In genomic region chr1:183191833-183192232, GRCh38 we compare ENCODE assay signal across 16 cellular contexts. TPM values are rescaled to one million over a fixed set of nuclear protein-coding genes. Genes with fewer than 3 reads are reported as not detected.
DNase-seq lines count a peak whose midpoint lies in the region; ATAC-seq and TF ChIP-seq lines count a peak whose summit lies in the region.
"Had no signal": no experiment of that assay in that cellular context is flagged by ENCODE, and none has a peak within 500 bp of the region (broad histone marks: within the 10 kb centered on the region; RNA-seq: fewer than 3 reads in every experiment).

No MANE protein-coding gene starts in this region.

- ATAC-seq in RWPE2 (ENCODE audit: low read depth), result peak; percentile 53
- ATAC-seq: left lung had no signal

- H4K20me1 ChIP-seq in fibroblast of lung (ENCODE audit: control insufficient read depth, extremely low read depth, insufficient read depth, low read length), result no peaks in the 10 kb centered on the region
- no peaks in the 10 kb centered on the region for H4K20me1 ChIP-seq in H9 (ENCODE audit: control insufficient read depth, insufficient read depth, insufficient read length)

- no peaks in the 10 kb centered on the region for H3K79me2 ChIP-seq in fibroblast of lung (ENCODE audit: control insufficient read depth, insufficient read depth, low read length)
- H3K79me2 ChIP-seq in H9 (ENCODE audit: insufficient read depth, low read length), result no peaks in the 10 kb centered on the region

- no peak overlapping the region for H3K23ac ChIP-seq in H9 (ENCODE audit: insufficient read length, low read depth, low read length)

- H3K9me3 ChIP-seq in RWPE2 (ENCODE audit: severe bottlenecking), result no peaks in the 10 kb centered on the region
- H3K9me3 ChIP-seq in fibroblast of lung (ENCODE audit: control insufficient read depth, insufficient read depth, low read depth, low read length), result no peaks in the 10 kb centered on the region
- H3K9me3 ChIP-seq in skeletal muscle satellite cell (replicated peaks; ENCODE audit: low read length), result no peaks in the 10 kb centered on the region
- no peaks in the 10 kb centered on the region for H3K9me3 ChIP-seq in H9 (ENCODE audit: control insufficient read depth, low read depth, low read length)
- H3K9me3 ChIP-seq: left lung, spleen, tibial artery had no signal

- H3K4me3 ChIP-seq in RWPE2 (ENCODE audit: severe bottlenecking) (no peak overlapping the region), fibroblast of lung (replicated peaks in 1 of 4; ENCODE audit: control extremely low read depth in 1 of 4, insufficient read depth in 1 of 4, low read depth in 3 of 4, low read length in 4 of 4) (no peak overlapping the region), skeletal muscle satellite cell (ENCODE audit: low read length) (no peak overlapping the region)
- H3K4me3 ChIP-seq: left lung, neural progenitor cell, spleen, tibial artery had no signal

- TF ChIP-seq CTCF in RWPE2 (IDR thresholded peaks at IDR 0.05; ENCODE audit: poor library complexity, severe bottlenecking) (no peak), fibroblast of lung (conservative IDR thresholded peaks at IDR 0.05 in 1 of 2, IDR thresholded peaks at IDR 0.05 in 1 of 2; ENCODE audit: low read depth in 1 of 2, low read length in 2 of 2) (no peak), H9 (conservative IDR thresholded peaks at IDR 0.05) (no peak)

- no peak overlapping the region for H2AK5ac ChIP-seq in H9 (ENCODE audit: insufficient read length, low read length)

- H3K27ac Mint-ChIP-seq in H9, result no peak overlapping the region
- H3K27ac Mint-ChIP-seq: neural progenitor cell had no signal

- WGBS in H9 (ENCODE audit: extremely low coverage, insufficient read length, low lambda C conversion rate), result no CpG with 5 or more reads among the region's 1 CpG

- H3K4me3 Mint-ChIP-seq in H9, result no peak overlapping the region
- H3K4me3 Mint-ChIP-seq: neural progenitor cell had no signal

- H3K4me1 ChIP-seq in RWPE2 (ENCODE audit: insufficient read depth, poor library complexity, severe bottlenecking) (peaks cover 85% of the 10 kb centered on the region), fibroblast of lung (ENCODE audit: control insufficient read depth, extremely low read depth, insufficient read depth, low read length) (peaks cover 3% of the 10 kb centered on the region), skeletal muscle satellite cell (ENCODE audit: control insufficient read depth, insufficient read depth, low read length) (peaks cover 26% of the 10 kb centered on the region), H9 (ENCODE audit: insufficient read depth, low read length) (peaks cover 12% of the 10 kb centered on the region)
- H3K4me1 ChIP-seq: left lung, tibial artery had no signal

- no peak overlapping the region for H3K4ac ChIP-seq in H9 (ENCODE audit: low read depth, low read length)

- H3K18ac ChIP-seq in H9 (ENCODE audit: insufficient read length, low read depth, low read length), result no peak overlapping the region

- H2AFZ ChIP-seq in fibroblast of lung (ENCODE audit: low read length) (no peak overlapping the region), H9 (ENCODE audit: low read length) (no peak overlapping the region)
- H2AFZ ChIP-seq: neural progenitor cell had no signal

- H3K27ac ChIP-seq in RWPE2 (ENCODE audit: poor library complexity, severe bottlenecking), result peak overlapping the region; percentile 96
- H3K27ac ChIP-seq in fibroblast of lung (ENCODE audit: insufficient read depth, low read length), result no peak overlapping the region
- H3K27ac ChIP-seq in H9 (ENCODE audit: insufficient read length, low read depth, low read length), result no peak overlapping the region
- H3K27ac ChIP-seq: left lung, neural progenitor cell, spleen, tibial artery had no signal

- H2BK15ac ChIP-seq in H9 (ENCODE audit: low read depth, low read length), result no peak overlapping the region

- no peak overlapping the region for H3K14ac ChIP-seq in H9 (ENCODE audit: insufficient read depth, low read length)

- DNase-seq in GM04504 (ENCODE audit: low read depth) (peak; percentile 52), RWPE2 (ENCODE audit: low spot score) (no peak), fibroblast of lung (ENCODE audit: low read depth in 2 of 2) (peak; percentile 74 to 93), inferior parietal cortex (ENCODE audit: extremely low spot score) (no peak), GM19240 (ENCODE audit: insufficient read length, low spot score) (no peak), cerebellar nuclear complex (lab: John Stamatoyannopoulos, UW) (no peak), H9 (no peak)
- DNase-seq: activated CD4-positive, alpha-beta T cell treated with anti-CD3 and anti-CD28 coated beads, Interleukin-2, amount 50 U/mL, for 4 hours; activated gamma-delta T cell; left lung; NCI-H510A treated with DMSO at 0.1 percent for 48 hours; RPMI8226; spleen; tibial artery had no signal

- no peak overlapping the region for H4K91ac ChIP-seq in H9 (ENCODE audit: insufficient read length, low read depth, low read length)

- no peak overlapping the region for H3K56ac ChIP-seq in H9 (ENCODE audit: insufficient read length, low read depth, low read length)

- no peaks in the 10 kb centered on the region for H3K23me2 ChIP-seq in H9 (ENCODE audit: insufficient read length, low read depth, low read length, poor library complexity, severe bottlenecking)

- H4K8ac ChIP-seq in H9 (replicated peaks; ENCODE audit: insufficient read length, low read depth, low read length), result no peak overlapping the region

- H2BK5ac ChIP-seq in H9 (ENCODE audit: insufficient read length, low read length), result no peak overlapping the region

- H2BK20ac ChIP-seq in H9 (ENCODE audit: low read depth, low read length, poor library complexity, severe bottlenecking), result no peak overlapping the region

- no peaks in the 10 kb centered on the region for H3K79me1 ChIP-seq in H9 (ENCODE audit: insufficient read depth, low read depth, low read length, poor library complexity, severe bottlenecking)

- H3K36me3 Mint-ChIP-seq in H9 (ENCODE audit: insufficient read depth in 1 of 3, low read depth in 3 of 3), result no peaks in the 10 kb centered on the region
- H3K36me3 Mint-ChIP-seq: neural progenitor cell had no signal

- no peak overlapping the region for H3K4me2 ChIP-seq in fibroblast of lung (ENCODE audit: extremely low read depth, insufficient read depth, low read length)
- no peak overlapping the region for H3K4me2 ChIP-seq in skeletal muscle satellite cell (ENCODE audit: low read length)
- no peak overlapping the region for H3K4me2 ChIP-seq in H9 (ENCODE audit: insufficient read depth, insufficient read length, low read length)
- H3K4me2 ChIP-seq: neural progenitor cell had no signal

- no peak overlapping the region for H4K5ac ChIP-seq in H9 (ENCODE audit: insufficient read length, low read depth, low read length)

- no peak overlapping the region for H2BK120ac ChIP-seq in H9 (ENCODE audit: low read depth, low read length, poor library complexity, severe bottlenecking)

- H2BK12ac ChIP-seq in H9 (ENCODE audit: insufficient read length, low read depth, low read length), result no peak overlapping the region

- H3T11ph ChIP-seq in H9 (ENCODE audit: low read length), result no peak overlapping the region

- H3K4me1 Mint-ChIP-seq in H9, result peaks cover 28 to 29% of the 10 kb centered on the region in 2 experiments

- H3K9ac ChIP-seq in fibroblast of lung (ENCODE audit: insufficient read depth, low read length) (no peak overlapping the region), skeletal muscle satellite cell (ENCODE audit: low read depth, low read length) (peak overlapping the region; percentile 6), H9 (ENCODE audit: extremely low read depth, insufficient read length, low read length) (no peak overlapping the region)
- H3K9ac ChIP-seq: neural progenitor cell had no signal

- H3K36me3 ChIP-seq in RWPE2 (ENCODE audit: low read depth) (peaks cover 88% of the 10 kb centered on the region), fibroblast of lung (ENCODE audit: control insufficient read depth, insufficient read depth, low read length) (no peaks in the 10 kb centered on the region), skeletal muscle satellite cell (ENCODE audit: insufficient read depth, low read length) (no peaks in the 10 kb centered on the region)
- H3K36me3 ChIP-seq: left lung, neural progenitor cell, spleen, tibial artery had no signal

- H3K9me3 Mint-ChIP-seq in H9, result no peaks in the 10 kb centered on the region

- no peaks in the 10 kb centered on the region for H3K27me3 Mint-ChIP-seq in H9 (ENCODE audit: low read depth)

- H3K27me3 ChIP-seq in RWPE2 (ENCODE audit: insufficient read depth, poor library complexity, severe bottlenecking), result no peaks in the 10 kb centered on the region
- no peaks in the 10 kb centered on the region for H3K27me3 ChIP-seq in fibroblast of lung (ENCODE audit: control insufficient read depth, insufficient read depth, low read length)
- no peaks in the 10 kb centered on the region for H3K27me3 ChIP-seq in skeletal muscle satellite cell (ENCODE audit: control insufficient read depth, insufficient read depth, low read length)
- H3K27me3 ChIP-seq in H9 (ENCODE audit: insufficient read depth, low read length), result no peaks in the 10 kb centered on the region
- H3K27me3 ChIP-seq: tibial artery had no signal

RNA-seq across cellular contexts. Expression of gene LAMC2, which starts 5.8 kb away (rescaled TPM):
- total RNA-seq in fibroblast of lung (0.99 and 2.8 TPM in 2 replicates), H9 (2021) (6.8 and 7.4 TPM in 2 replicates)
- polyA plus RNA-seq in fibroblast of lung, result 0.66 and 3.9 TPM in 2 replicates
- polyA plus RNA-seq in fibroblast of lung (2012), result 0.40 and 2.5 TPM in 2 replicates
- polyA minus RNA-seq in fibroblast of lung (ENCODE audit: low replicate concordance), result 2.7 TPM in 1 of 2 replicates, not detected in the other
- total RNA-seq in skeletal muscle satellite cell (2012; rRNA removed), result 15.9 and 20.8 TPM in 2 replicates

Comparison
In these comparisons a context has a peak if more than half of its experiments do, and no peak if none do; other contexts are left out.
1. DNase-seq: peak in GM04504 (single experiment) and fibroblast of lung (2 of 2); none in RWPE2 (single experiment), inferior parietal cortex (single experiment), GM19240 (single experiment), cerebellar nuclear complex (0 of 2) and H9 (single experiment).